11 cellular contexts compared by ENCODE assay signal in genomic region chr19:40646564-40647254, GRCh38. TPM values are rescaled to one million over a fixed set of nuclear protein-coding genes. Genes with fewer than 3 reads are reported as not detected.
DNase-seq lines count a peak whose midpoint lies in the region; ATAC-seq and TF ChIP-seq lines count a peak whose summit lies in the region.
"Had no signal": no experiment of that assay in that cellular context is flagged by ENCODE, and none has a peak within 500 bp of the region (broad histone marks: within the 10 kb centered on the region; RNA-seq: fewer than 3 reads in every experiment).

No MANE protein-coding gene starts in this region.

- TF ChIP-seq POLR2A in upper lobe of left lung (IDR thresholded peaks at IDR 0.05), result no peak

- H3K36me3 ChIP-seq in mucosa of rectum (ENCODE audit: control insufficient read depth in 2 of 2, insufficient read depth in 2 of 2, low read length in 2 of 2), result no peaks in the 10 kb centered on the region
- no peaks in the 10 kb centered on the region for H3K36me3 ChIP-seq in upper lobe of left lung

- peak overlapping the region; percentile 99 for H3K27ac Mint-ChIP-seq in chondrocyte (ENCODE audit: unreplicated experiment)
- H3K27ac Mint-ChIP-seq: activated CD4-positive, alpha-beta memory T cell treated with anti-CD3 and anti-CD28 coated beads, Interleukin-2, amount 10 ng/mL, durations not matched to agents 7 days and 5 days had no signal

- peaks cover 0 to 4% of the 10 kb centered on the region in 2 donors for H3K4me1 ChIP-seq in mucosa of rectum (ENCODE audit: control insufficient read depth in 2 of 2, insufficient read depth in 2 of 2, low read length in 2 of 2)
- peaks cover 13 to 28% (median 17%) of the 10 kb centered on the region in 4 donors for H3K4me1 ChIP-seq in upper lobe of left lung

- H3K27me3 Mint-ChIP-seq in chondrocyte (ENCODE audit: low read depth), result no peaks in the 10 kb centered on the region

- H3K27ac ChIP-seq in mucosa of rectum (ENCODE audit: low read depth in 2 of 2, low read length in 2 of 2), result peak overlapping the region; percentile 76 to 77
- H3K27ac ChIP-seq in upper lobe of left lung, result peak overlapping the region; percentile 62 to 81 (median 75)

- H3K4me3 ChIP-seq in mucosa of rectum (ENCODE audit: low read length in 2 of 2) (peak overlapping the region in 1 of 2 donors; percentile 28), upper lobe of left lung (no peak overlapping the region)

- H3K9me3 Mint-ChIP-seq in chondrocyte (ENCODE audit: low read depth), result peaks cover 2% of the 10 kb centered on the region
- H3K9me3 Mint-ChIP-seq: activated CD4-positive, alpha-beta memory T cell treated with anti-CD3 and anti-CD28 coated beads, Interleukin-2, amount 10 ng/mL, durations not matched to agents 7 days and 5 days had no signal

- no peak for ATAC-seq in upper lobe of left lung (ENCODE audit: low FRiP score in 2 of 2)
- ATAC-seq in left lobe of liver, result no peak
- ATAC-seq in GM21381 (IDR thresholded peaks at IDR 0.05; ENCODE audit: unreplicated experiment), result no peak
- no peak for ATAC-seq in HG03108 (IDR thresholded peaks at IDR 0.05; ENCODE audit: unreplicated experiment)

- no peak overlapping the region for H3K9ac ChIP-seq in mucosa of rectum (ENCODE audit: low read depth in 1 of 2, low read length in 2 of 2)

- H3K36me3 Mint-ChIP-seq in chondrocyte (ENCODE audit: low read depth), result no peaks in the 10 kb centered on the region

- DNase-seq in NCI-H345 (lab: John Stamatoyannopoulos, UW), result peak; percentile 24
- no peak for DNase-seq in NCI-H345 treated with DMSO at 0.1 percent for 48 hours (lab: John Stamatoyannopoulos, UW; ENCODE audit: unreplicated experiment)
- no peak for DNase-seq in chondrocyte (ENCODE audit: low spot score)
- no peak for DNase-seq in upper lobe of left lung
- no peak for DNase-seq in left lobe of liver (ENCODE audit: low spot score)
- DNase-seq: activated CD4-positive, alpha-beta memory T cell treated with anti-CD3 and anti-CD28 coated beads, Interleukin-2, amount 10 ng/mL, durations not matched to agents 7 days and 5 days; amygdala; SIG-M5 had no signal

- H3K4me1 Mint-ChIP-seq in chondrocyte (ENCODE audit: low read depth), result peaks cover 57% of the 10 kb centered on the region

- H3K9me3 ChIP-seq in mucosa of rectum (ENCODE audit: control insufficient read depth in 2 of 2, low read length in 2 of 2) (no peaks in the 10 kb centered on the region), upper lobe of left lung (no peaks in the 10 kb centered on the region)

- no peak for TF ChIP-seq CTCF in chondrocyte (IDR thresholded peaks at IDR 0.05)
- TF ChIP-seq CTCF in upper lobe of left lung (IDR thresholded peaks at IDR 0.05), result no peak

- WGBS in upper lobe of left lung, 2 donors, result 54% methylated on average over 9 of the region's 9 CpGs

- no peak for TF ChIP-seq EP300 in upper lobe of left lung (IDR thresholded peaks at IDR 0.05)

- H3K27me3 ChIP-seq in mucosa of rectum (ENCODE audit: control insufficient read depth in 2 of 2, insufficient read depth in 2 of 2, low read length in 2 of 2) (no peaks in the 10 kb centered on the region), upper lobe of left lung (no peaks in the 10 kb centered on the region)

- H3K4me3 Mint-ChIP-seq in chondrocyte (ENCODE audit: unreplicated experiment), result peak overlapping the region; percentile 15
- H3K4me3 Mint-ChIP-seq: activated CD4-positive, alpha-beta memory T cell treated with anti-CD3 and anti-CD28 coated beads, Interleukin-2, amount 10 ng/mL, durations not matched to agents 7 days and 5 days had no signal

RNA-seq across cellular contexts. Expression of gene NUMBL, which starts 43.7 kb away (rescaled TPM):
- total RNA-seq in chondrocyte (104 to 121 TPM (median 117 TPM) in 3 replicates), upper lobe of left lung (100 to 1,000 TPM in 1 of 6 donors, 10 to 100 TPM in 5; 18.0 to 133 (median 23.8) TPM), left lobe of liver (21.7 TPM)

RNA-seq across cellular contexts. Expression of gene LTBP4, which starts 45.5 kb away (rescaled TPM):
- 161 to 311 TPM (median 163 TPM) in 3 replicates for total RNA-seq in chondrocyte
- 100 to 1,000 TPM; 125 to 541 (median 401) TPM for total RNA-seq in upper lobe of left lung
- 41.6 TPM for total RNA-seq in left lobe of liver
